Comparison of ENCODE assay signal across 25 cellular contexts in genomic region chr13:113645329-113645728, GRCh38. TPM values are rescaled to one million over a fixed set of nuclear protein-coding genes. Genes with fewer than 3 reads are reported as not detected.
DNase-seq lines count a peak whose midpoint lies in the region; ATAC-seq, FAIRE-seq and TF ChIP-seq lines count a peak whose summit lies in the region.
"Had no signal": no experiment of that assay in that cellular context is flagged by ENCODE, and none has a peak within 500 bp of the region (broad histone marks: within the 10 kb centered on the region; RNA-seq: fewer than 3 reads in every experiment).

No MANE protein-coding gene starts in this region.

- TF ChIP-seq EP300 in HepG2 (IDR thresholded peaks at IDR 0.05; ENCODE audit: low read depth in 2 of 2, low read length in 2 of 2) (no peak), HepG2 (CRISPR knock-in tag; IDR thresholded peaks at IDR 0.05; ENCODE audit: borderline replicate concordance) (no peak)

- DNase-seq in HepG2 (ENCODE audit: low spot score) (no peak), WERI-Rb-1 (peak; percentile 11), right lobe of liver (peak in 2 of 3 donors; percentile 50 to 57), upper lobe of right lung (peak; percentile 40), NCI-H510A (lab: John Stamatoyannopoulos, UW) (no peak), NCI-H128 (lab: John Stamatoyannopoulos, UW; ENCODE audit: unreplicated experiment) (no peak)
- DNase-seq: BE2C; CD4-positive, alpha-beta memory T cell; DMS 273 treated with DMSO at 0.1 percent for 48 hours; DND-41; GM23248; KG1; NCI-H1092 treated with DMSO at 0.1 percent for 48 hours; NCI-H2081; NCI-H446; NCI-H526 treated with DMSO at 0.1 percent for 48 hours; SHP77 had no signal

- H3K9ac ChIP-seq in liver (ENCODE audit: low read depth in 1 of 2, low read length in 2 of 2) (no peak overlapping the region), HepG2 (ENCODE audit: insufficient read depth, low read depth, low read length) (no peak overlapping the region)
- H3K9ac ChIP-seq: GM23248 had no signal

- CTCF ChIA-PET in HepG2 (lab: Yijun Ruan, JAX; ENCODE audit: low intra/inter-chr PET ratio, low total read pairs): no interaction called here

- no peaks in the 10 kb centered on the region for H3K79me2 ChIP-seq in HepG2 (ENCODE audit: insufficient read depth, low read length)

- no peak for TF ChIP-seq POLR2A in HepG2 (IDR thresholded peaks at IDR 0.05; ENCODE audit: insufficient read depth in 1 of 2, low read depth in 2 of 2, low read length in 2 of 2)
- TF ChIP-seq POLR2A in right lobe of liver (IDR thresholded peaks at IDR 0.05): no peak

- FAIRE-seq in HepG2 (lab: Jason Lieb, UNC): no peak
- FAIRE-seq: GM12878 had no signal

- H3K9me3 ChIP-seq in liver (ENCODE audit: control insufficient read depth in 4 of 4, low read length in 3 of 4) (no peaks in the 10 kb centered on the region), HepG2 (ENCODE audit: low read length) (no peaks in the 10 kb centered on the region), WERI-Rb-1 (ENCODE audit: severe bottlenecking) (peaks cover 11% of the 10 kb centered on the region), right lobe of liver (no peaks in the 10 kb centered on the region), upper lobe of right lung (no peaks in the 10 kb centered on the region)
- H3K9me3 ChIP-seq: BE2C, Caco-2, HAP-1 had no signal

- TF ChIP-seq CTCF in liver (IDR thresholded peaks at IDR 0.05; ENCODE audit: low read depth, low read length, missing input control) (no peak), HepG2 (CRISPR knock-in tag; IDR thresholded peaks at IDR 0.05) (no peak), WERI-Rb-1 (IDR thresholded peaks at IDR 0.05; ENCODE audit: low read depth, low read length) (no peak), right lobe of liver (IDR thresholded peaks at IDR 0.05) (no peak), upper lobe of right lung (IDR thresholded peaks at IDR 0.05) (no peak)

- H3K27ac ChIP-seq in liver (ENCODE audit: low read depth in 1 of 2, low read length in 2 of 2): peak overlapping the region in 1 of 2 donors; percentile 41
- no peak overlapping the region for H3K27ac ChIP-seq in HepG2 (ENCODE audit: extremely low read length, insufficient read depth, low read length)
- H3K27ac ChIP-seq in WERI-Rb-1: no peak overlapping the region
- H3K27ac ChIP-seq in right lobe of liver: peak overlapping the region in 1 of 3 donors; percentile 38
- no peak overlapping the region for H3K27ac ChIP-seq in upper lobe of right lung
- H3K27ac ChIP-seq: GM23248 had no signal

- H2AFZ ChIP-seq in HepG2 (ENCODE audit: low read length): no peak overlapping the region
- H2AFZ ChIP-seq: GM23248 had no signal

- intact Hi-C loops in HepG2 (cut with micrococcal nuclease; ENCODE audit: unreplicated experiment): no loop called here
- intact Hi-C loops in right lobe of liver (cut with DNase I): no loop called here
- intact Hi-C loops in upper lobe of right lung (cut with DNase I): no loop called here

- ATAC-seq in HepG2: no peak
- peak; percentile 4 to 57 (median 40) for ATAC-seq in right lobe of liver
- ATAC-seq in upper lobe of right lung: peak; percentile 4
- ATAC-seq in GM18907 (IDR thresholded peaks at IDR 0.05; ENCODE audit: unreplicated experiment): no peak
- ATAC-seq: GM12878 had no signal

- H3K27me3 ChIP-seq in liver (ENCODE audit: control insufficient read depth in 4 of 4, insufficient read depth in 4 of 4, low read length in 3 of 4) (no peaks in the 10 kb centered on the region), HepG2 (ENCODE audit: control insufficient read depth in 1 of 2, insufficient read depth in 2 of 2, low read length in 2 of 2) (no peaks in the 10 kb centered on the region), WERI-Rb-1 (ENCODE audit: insufficient read depth, low read depth, severe bottlenecking) (no peaks in the 10 kb centered on the region), right lobe of liver (no peaks in the 10 kb centered on the region), upper lobe of right lung (no peaks in the 10 kb centered on the region)
- H3K27me3 ChIP-seq: BE2C had no signal

- 38% methylated on average over 9 of the region's 9 CpGs for WGBS in liver
- 76% methylated on average over 9 of the region's 9 CpGs for WGBS in HepG2 (ENCODE audit: low lambda C conversion rate)
- WGBS in right lobe of liver (ENCODE audit: insufficient coverage, low coverage, low lambda C conversion rate, missing lambda C conversion rate): 39% methylated on average over 9 of the region's 9 CpGs

- no peak overlapping the region for H3K4me3 ChIP-seq in liver (ENCODE audit: low read depth in 1 of 3, low read length in 3 of 3)
- no peak overlapping the region for H3K4me3 ChIP-seq in HepG2 (replicated peaks in 1 of 3; ENCODE audit: insufficient read depth in 1 of 3, low read depth in 2 of 3, low read length in 3 of 3)
- no peak overlapping the region for H3K4me3 ChIP-seq in WERI-Rb-1 (ENCODE audit: low read depth, low read length)
- no peak overlapping the region for H3K4me3 ChIP-seq in right lobe of liver
- H3K4me3 ChIP-seq in upper lobe of right lung: no peak overlapping the region
- H3K4me3 ChIP-seq: GM12878, GM23248, HAP-1 had no signal

- H3K4me1 ChIP-seq in liver (ENCODE audit: control insufficient read depth in 4 of 4, insufficient read depth in 4 of 4, low read length in 3 of 4) (peaks cover 16 to 28% (median 23%) of the 10 kb centered on the region in 4 donors), HepG2 (ENCODE audit: insufficient read depth, low read length) (no peaks in the 10 kb centered on the region), right lobe of liver (peaks cover 0 to 24% (median 6%) of the 10 kb centered on the region in 4 donors), upper lobe of right lung (peaks cover 13% of the 10 kb centered on the region)
- H3K4me1 ChIP-seq: Caco-2, HAP-1 had no signal

- POLR2A ChIA-PET in HepG2 (lab: Yijun Ruan, JAX): no interaction called here

- no peak overlapping the region for H3K4me2 ChIP-seq in HepG2 (ENCODE audit: low read depth, low read length)

- TF ChIP-seq RAD21 in liver (IDR thresholded peaks at IDR 0.05): no peak
- TF ChIP-seq RAD21 in HepG2 (CRISPR knock-in tag; IDR thresholded peaks at IDR 0.05): no peak

- in situ Hi-C loops in HepG2 (cut with HindIII; ENCODE audit: extremely low pct_ligation_motif_present, low pct_unique_long_range_greater_than_20kb): no loop called here

- BruUV-seq in HepG2 (replicated peaks; lab: Mats Ljungman, UMichigan): no TSS peak

- peaks cover 0 to 5% (median 3%) of the 10 kb centered on the region in 4 donors for H3K36me3 ChIP-seq in liver (ENCODE audit: control insufficient read depth in 4 of 4, insufficient read depth in 3 of 4, low read depth in 1 of 4, low read length in 3 of 4)
- H3K36me3 ChIP-seq in HepG2 (replicated peaks in 1 of 2; ENCODE audit: control insufficient read depth in 1 of 2, insufficient read depth in 2 of 2, low read length in 2 of 2): peaks cover 3 to 10% of the 10 kb centered on the region in 2 experiments; a peak in 2 of 5 replicates
- peaks cover 27% of the 10 kb centered on the region for H3K36me3 ChIP-seq in WERI-Rb-1
- peaks cover 0 to 5% (median under 1%) of the 10 kb centered on the region in 4 donors for H3K36me3 ChIP-seq in right lobe of liver
- peaks cover 2% of the 10 kb centered on the region for H3K36me3 ChIP-seq in upper lobe of right lung

- no peaks in the 10 kb centered on the region for H4K20me1 ChIP-seq in HepG2 (ENCODE audit: insufficient read depth, low read length)

RNA-seq across cellular contexts. Expression of gene ATP4B, which starts 12.7 kb away (rescaled TPM):
- not detected for total RNA-seq in liver
- polyA plus RNA-seq in liver: not detected
- total RNA-seq in HepG2 (2016; rRNA removed; fragmentation: Illumina TruSeq; extraction: Trizol): not detected in 2 replicates
- not detected in 2 replicates for total RNA-seq in HepG2 (2016; cell fraction: cytosol; rRNA removed; fragmentation: Illumina TruSeq; extraction: Trizol; ENCODE audit: low read depth)
- total RNA-seq in HepG2 (2016; cell fraction: insoluble cytoplasmic fraction; rRNA removed; fragmentation: Illumina TruSeq; extraction: Trizol): not detected in 2 replicates
- not detected in 2 replicates for total RNA-seq in HepG2 (2016; cell fraction: membrane; rRNA removed; fragmentation: Illumina TruSeq; extraction: Trizol)
- total RNA-seq in HepG2 (2016; cell fraction: nucleus; rRNA removed; fragmentation: Illumina TruSeq; extraction: Trizol): not detected in 2 replicates
- polyA plus RNA-seq in HepG2 (2011; rRNA removed): not detected in 2 replicates
- not detected in 2 replicates for polyA plus RNA-seq in HepG2 (2011; cell fraction: cytosol; rRNA removed)
- polyA plus RNA-seq in HepG2 (2011; cell fraction: nucleus; rRNA removed): not detected in 2 replicates
- polyA plus RNA-seq in HepG2 (2012): not detected in 2 replicates
- polyA plus RNA-seq in HepG2 (2016; cell fraction: cytosol; fragmentation: Illumina TruSeq; extraction: Trizol; ENCODE audit: low read depth): not detected in 2 replicates
- not detected in 2 replicates for polyA plus RNA-seq in HepG2 (2016; cell fraction: insoluble cytoplasmic fraction; fragmentation: Illumina TruSeq; extraction: Trizol; ENCODE audit: low read depth)
- polyA plus RNA-seq in HepG2 (2016; cell fraction: membrane; fragmentation: Illumina TruSeq; extraction: Trizol; ENCODE audit: low read depth): not detected in 2 replicates
- not detected in 2 replicates for polyA plus RNA-seq in HepG2 (2016; cell fraction: nucleus; fragmentation: Illumina TruSeq; extraction: Trizol; ENCODE audit: insufficient read depth, low read depth)
- polyA minus RNA-seq in HepG2 (2011; rRNA and poly(A)+ RNA removed; ENCODE audit: low replicate concordance): not detected in 2 replicates
- polyA minus RNA-seq in HepG2 (2011; cell fraction: cytosol; rRNA and poly(A)+ RNA removed): not detected in 2 replicates
- not detected in 2 replicates for polyA minus RNA-seq in HepG2 (2011; cell fraction: nucleus; rRNA and poly(A)+ RNA removed)
- total RNA-seq in right lobe of liver: not detected
- total RNA-seq in upper lobe of right lung: not detected
- total RNA-seq: A673; Caco-2; CD4-positive, alpha-beta memory T cell; GM12878; GM23248; HT1080; RPMI7951 had no signal
- polyA plus RNA-seq: GM23248 had no signal

RNA-seq across cellular contexts. Expression of gene GRK1, which starts 21.7 kb away (rescaled TPM):
- total RNA-seq in liver (under 1 TPM in 1 of 2 donors, not detected in 1; 0.05 TPM), HepG2 (2016; rRNA removed; fragmentation: Illumina TruSeq; extraction: Trizol) (0.07 TPM in 1 of 2 replicates, not detected in the other), right lobe of liver (not detected), upper lobe of right lung (0.09 TPM)
- polyA plus RNA-seq in liver (not detected), HepG2 (2011; rRNA removed) (0.03 and 0.12 TPM in 2 replicates)
- total RNA-seq in HepG2 (2016; cell fraction: cytosol; rRNA removed; fragmentation: Illumina TruSeq; extraction: Trizol; ENCODE audit: low read depth): 0.09 and 0.20 TPM in 2 replicates
- total RNA-seq in HepG2 (2016; cell fraction: insoluble cytoplasmic fraction; rRNA removed; fragmentation: Illumina TruSeq; extraction: Trizol): not detected in 2 replicates
- total RNA-seq in HepG2 (2016; cell fraction: membrane; rRNA removed; fragmentation: Illumina TruSeq; extraction: Trizol): 0.06 TPM in 1 of 2 replicates, not detected in the other
- 0.16 and 0.19 TPM in 2 replicates for total RNA-seq in HepG2 (2016; cell fraction: nucleus; rRNA removed; fragmentation: Illumina TruSeq; extraction: Trizol)
- polyA plus RNA-seq in HepG2 (2011; cell fraction: cytosol; rRNA removed): 0.04 and 0.06 TPM in 2 replicates
- polyA plus RNA-seq in HepG2 (2011; cell fraction: nucleus; rRNA removed): 0.21 and 0.24 TPM in 2 replicates
- not detected in 2 replicates for polyA plus RNA-seq in HepG2 (2012)
- 0.03 TPM in 2 replicates for polyA plus RNA-seq in HepG2 (2016; cell fraction: cytosol; fragmentation: Illumina TruSeq; extraction: Trizol; ENCODE audit: low read depth)
- polyA plus RNA-seq in HepG2 (2016; cell fraction: insoluble cytoplasmic fraction; fragmentation: Illumina TruSeq; extraction: Trizol; ENCODE audit: low read depth): not detected in 2 replicates
- not detected in 2 replicates for polyA plus RNA-seq in HepG2 (2016; cell fraction: membrane; fragmentation: Illumina TruSeq; extraction: Trizol; ENCODE audit: low read depth)
- 0.13 TPM in 1 of 2 replicates, not detected in the other for polyA plus RNA-seq in HepG2 (2016; cell fraction: nucleus; fragmentation: Illumina TruSeq; extraction: Trizol; ENCODE audit: insufficient read depth, low read depth)
- polyA minus RNA-seq in HepG2 (2011; rRNA and poly(A)+ RNA removed; ENCODE audit: low replicate concordance): 0.06 TPM in 1 of 2 replicates, not detected in the other
- polyA minus RNA-seq in HepG2 (2011; cell fraction: cytosol; rRNA and poly(A)+ RNA removed): not detected in 2 replicates
- 0.12 and 0.13 TPM in 2 replicates for polyA minus RNA-seq in HepG2 (2011; cell fraction: nucleus; rRNA and poly(A)+ RNA removed)
- total RNA-seq: A673; Caco-2; CD4-positive, alpha-beta memory T cell; GM23248; HT1080; RPMI7951 had no signal
- polyA plus RNA-seq: CD4-positive, alpha-beta memory T cell; GM23248 had no signal

Comparison
In these comparisons a context has a peak if more than half of its experiments do, and no peak if none do; other contexts are left out.
1. ATAC-seq: peak in right lobe of liver (4 of 4) and upper lobe of right lung (single experiment); none in HepG2 (single experiment) and GM18907 (single experiment).
2. DNase-seq: peak in WERI-Rb-1 (single experiment), right lobe of liver (2 of 3) and upper lobe of right lung (single experiment); none in HepG2 (single experiment), NCI-H510A (single experiment) and NCI-H128 (single experiment).